1 cellular context compared by ENCODE assay signal in the genomic region with DNA sequence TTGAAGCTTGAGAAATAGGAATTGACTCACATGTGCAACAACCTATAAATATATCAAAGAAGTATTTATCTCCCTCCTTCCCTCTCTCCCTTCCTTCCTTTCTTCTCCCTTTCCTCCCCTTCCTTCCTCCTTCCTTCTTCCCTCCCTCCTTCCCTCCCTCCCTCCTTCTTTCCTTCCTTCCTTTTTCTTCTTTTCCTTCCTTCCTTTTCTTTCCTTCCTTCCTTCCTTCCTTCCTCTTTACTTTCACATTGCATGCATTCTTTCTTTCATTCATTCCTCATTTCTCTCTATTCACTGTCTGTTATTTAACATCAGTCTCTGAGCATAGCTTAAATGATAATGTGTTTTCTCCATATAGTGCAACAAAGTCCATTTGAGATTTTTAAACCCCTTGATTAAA.
TF ChIP-seq lines count a peak whose summit lies in the region.

No MANE protein-coding gene starts in this region.

TF ChIP-seq in HepG2, 621 proteins besides CTCF, POLR2A, EP300 and RAD21 (continued from another document):
- no peak for TF ChIP-seq ZFP90 (CRISPR knock-in tag; IDR thresholded peaks at IDR 0.05; ENCODE audit: borderline replicate concordance)
- no peak for TF ChIP-seq ZNF614 (CRISPR knock-in tag; IDR thresholded peaks at IDR 0.05; ENCODE audit: borderline replicate concordance)
- no peak for TF ChIP-seq NFIC (IDR thresholded peaks at IDR 0.05; ENCODE audit: low read length)
